ENCODE assay signal across 1 cellular context in the genomic region with DNA sequence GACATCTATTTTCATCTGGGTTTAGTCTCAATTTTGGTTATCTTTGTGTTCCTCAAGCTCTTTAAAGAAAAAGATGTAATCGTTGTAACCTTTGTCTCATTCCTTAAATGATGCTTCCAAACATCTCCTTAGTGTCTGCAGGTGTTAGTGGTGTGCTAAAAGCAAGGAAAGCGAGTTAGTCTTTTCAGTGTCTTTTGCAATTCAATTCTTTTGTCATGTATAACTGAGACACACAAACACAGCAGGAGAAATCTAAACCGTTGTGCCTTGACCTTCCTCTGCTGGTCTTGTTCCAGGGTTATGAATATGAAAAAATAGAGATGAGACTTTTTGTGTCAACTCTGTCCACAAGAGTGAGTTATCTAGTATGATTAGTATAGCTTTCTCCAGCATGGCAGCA.
TF ChIP-seq lines count a peak whose summit lies in the region.

No MANE protein-coding gene starts in this region.

TF ChIP-seq in WTC11, 78 proteins besides CTCF, POLR2A, EP300 and RAD21 (continued from another document):
- TF ChIP-seq, protein P1, sequence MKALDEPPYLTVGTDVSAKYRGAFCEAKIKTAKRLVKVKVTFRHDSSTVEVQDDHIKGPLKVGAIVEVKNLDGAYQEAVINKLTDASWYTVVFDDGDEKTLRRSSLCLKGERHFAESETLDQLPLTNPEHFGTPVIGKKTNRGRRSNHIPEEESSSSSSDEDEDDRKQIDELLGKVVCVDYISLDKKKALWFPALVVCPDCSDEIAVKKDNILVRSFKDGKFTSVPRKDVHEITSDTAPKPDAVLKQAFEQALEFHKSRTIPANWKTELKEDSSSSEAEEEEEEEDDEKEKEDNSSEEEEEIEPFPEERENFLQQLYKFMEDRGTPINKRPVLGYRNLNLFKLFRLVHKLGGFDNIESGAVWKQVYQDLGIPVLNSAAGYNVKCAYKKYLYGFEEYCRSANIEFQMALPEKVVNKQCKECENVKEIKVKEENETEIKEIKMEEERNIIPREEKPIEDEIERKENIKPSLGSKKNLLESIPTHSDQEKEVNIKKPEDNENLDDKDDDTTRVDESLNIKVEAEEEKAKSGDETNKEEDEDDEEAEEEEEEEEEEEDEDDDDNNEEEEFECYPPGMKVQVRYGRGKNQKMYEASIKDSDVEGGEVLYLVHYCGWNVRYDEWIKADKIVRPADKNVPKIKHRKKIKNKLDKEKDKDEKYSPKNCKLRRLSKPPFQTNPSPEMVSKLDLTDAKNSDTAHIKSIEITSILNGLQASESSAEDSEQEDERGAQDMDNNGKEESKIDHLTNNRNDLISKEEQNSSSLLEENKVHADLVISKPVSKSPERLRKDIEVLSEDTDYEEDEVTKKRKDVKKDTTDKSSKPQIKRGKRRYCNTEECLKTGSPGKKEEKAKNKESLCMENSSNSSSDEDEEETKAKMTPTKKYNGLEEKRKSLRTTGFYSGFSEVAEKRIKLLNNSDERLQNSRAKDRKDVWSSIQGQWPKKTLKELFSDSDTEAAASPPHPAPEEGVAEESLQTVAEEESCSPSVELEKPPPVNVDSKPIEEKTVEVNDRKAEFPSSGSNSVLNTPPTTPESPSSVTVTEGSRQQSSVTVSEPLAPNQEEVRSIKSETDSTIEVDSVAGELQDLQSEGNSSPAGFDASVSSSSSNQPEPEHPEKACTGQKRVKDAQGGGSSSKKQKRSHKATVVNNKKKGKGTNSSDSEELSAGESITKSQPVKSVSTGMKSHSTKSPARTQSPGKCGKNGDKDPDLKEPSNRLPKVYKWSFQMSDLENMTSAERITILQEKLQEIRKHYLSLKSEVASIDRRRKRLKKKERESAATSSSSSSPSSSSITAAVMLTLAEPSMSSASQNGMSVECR (CRISPR knock-in tag; IDR thresholded peaks at IDR 0.05; ENCODE audit: borderline replicate concordance) = no peak
- TF ChIP-seq, protein P2, sequence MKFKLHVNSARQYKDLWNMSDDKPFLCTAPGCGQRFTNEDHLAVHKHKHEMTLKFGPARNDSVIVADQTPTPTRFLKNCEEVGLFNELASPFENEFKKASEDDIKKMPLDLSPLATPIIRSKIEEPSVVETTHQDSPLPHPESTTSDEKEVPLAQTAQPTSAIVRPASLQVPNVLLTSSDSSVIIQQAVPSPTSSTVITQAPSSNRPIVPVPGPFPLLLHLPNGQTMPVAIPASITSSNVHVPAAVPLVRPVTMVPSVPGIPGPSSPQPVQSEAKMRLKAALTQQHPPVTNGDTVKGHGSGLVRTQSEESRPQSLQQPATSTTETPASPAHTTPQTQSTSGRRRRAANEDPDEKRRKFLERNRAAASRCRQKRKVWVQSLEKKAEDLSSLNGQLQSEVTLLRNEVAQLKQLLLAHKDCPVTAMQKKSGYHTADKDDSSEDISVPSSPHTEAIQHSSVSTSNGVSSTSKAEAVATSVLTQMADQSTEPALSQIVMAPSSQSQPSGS (CRISPR knock-in tag; IDR thresholded peaks at IDR 0.05; ENCODE audit: borderline replicate concordance, low read depth) = no peak
